ENCODE assay signal across 1 cellular context in the genomic region with DNA sequence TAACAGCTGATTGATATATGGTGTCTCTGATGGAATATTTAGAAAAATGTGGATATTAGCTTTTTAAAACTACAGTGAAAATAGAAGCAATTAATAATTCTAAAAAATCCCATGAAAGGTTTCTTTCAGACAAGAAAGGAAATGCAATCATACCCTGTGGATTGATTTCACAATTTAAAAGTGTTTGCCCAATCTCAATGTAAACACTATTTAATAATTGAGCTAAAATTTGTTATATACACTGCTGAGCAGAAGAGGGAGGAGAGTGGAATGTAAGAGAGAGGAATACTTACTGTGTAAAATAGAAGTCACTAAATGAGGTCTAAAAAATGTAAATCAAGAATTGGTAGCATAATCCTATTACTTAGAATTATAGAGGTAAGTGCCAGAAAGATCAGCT.
TF ChIP-seq lines count a peak whose summit lies in the region.

No MANE protein-coding gene starts in this region.

TF ChIP-seq in SK-N-SH treated with all-trans-retinoic acid at 6 μM for 48 hours, 23 proteins besides CTCF, POLR2A, EP300 and RAD21 (continued from another document):
- TF ChIP-seq, protein P1, sequence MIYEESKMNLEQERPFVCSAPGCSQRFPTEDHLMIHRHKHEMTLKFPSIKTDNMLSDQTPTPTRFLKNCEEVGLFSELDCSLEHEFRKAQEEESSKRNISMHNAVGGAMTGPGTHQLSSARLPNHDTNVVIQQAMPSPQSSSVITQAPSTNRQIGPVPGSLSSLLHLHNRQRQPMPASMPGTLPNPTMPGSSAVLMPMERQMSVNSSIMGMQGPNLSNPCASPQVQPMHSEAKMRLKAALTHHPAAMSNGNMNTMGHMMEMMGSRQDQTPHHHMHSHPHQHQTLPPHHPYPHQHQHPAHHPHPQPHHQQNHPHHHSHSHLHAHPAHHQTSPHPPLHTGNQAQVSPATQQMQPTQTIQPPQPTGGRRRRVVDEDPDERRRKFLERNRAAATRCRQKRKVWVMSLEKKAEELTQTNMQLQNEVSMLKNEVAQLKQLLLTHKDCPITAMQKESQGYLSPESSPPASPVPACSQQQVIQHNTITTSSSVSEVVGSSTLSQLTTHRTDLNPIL (CRISPR knock-in tag; IDR thresholded peaks at IDR 0.05; ENCODE audit: low read depth): no peak
- TF ChIP-seq ARNTL (CRISPR knock-in tag; IDR thresholded peaks at IDR 0.05; ENCODE audit: borderline replicate concordance, low read depth) (no peak), ZFP30 (CRISPR knock-in tag; IDR thresholded peaks at IDR 0.05) (no peak), ZNF565 (CRISPR knock-in tag; conservative IDR thresholded peaks at IDR 0.05; ENCODE audit: low read depth) (no peak), RARB (CRISPR knock-in tag; IDR thresholded peaks at IDR 0.05) (no peak), BACH2 (CRISPR knock-in tag; IDR thresholded peaks at IDR 0.05; ENCODE audit: borderline replicate concordance) (no peak)
- TF ChIP-seq, protein P2, sequence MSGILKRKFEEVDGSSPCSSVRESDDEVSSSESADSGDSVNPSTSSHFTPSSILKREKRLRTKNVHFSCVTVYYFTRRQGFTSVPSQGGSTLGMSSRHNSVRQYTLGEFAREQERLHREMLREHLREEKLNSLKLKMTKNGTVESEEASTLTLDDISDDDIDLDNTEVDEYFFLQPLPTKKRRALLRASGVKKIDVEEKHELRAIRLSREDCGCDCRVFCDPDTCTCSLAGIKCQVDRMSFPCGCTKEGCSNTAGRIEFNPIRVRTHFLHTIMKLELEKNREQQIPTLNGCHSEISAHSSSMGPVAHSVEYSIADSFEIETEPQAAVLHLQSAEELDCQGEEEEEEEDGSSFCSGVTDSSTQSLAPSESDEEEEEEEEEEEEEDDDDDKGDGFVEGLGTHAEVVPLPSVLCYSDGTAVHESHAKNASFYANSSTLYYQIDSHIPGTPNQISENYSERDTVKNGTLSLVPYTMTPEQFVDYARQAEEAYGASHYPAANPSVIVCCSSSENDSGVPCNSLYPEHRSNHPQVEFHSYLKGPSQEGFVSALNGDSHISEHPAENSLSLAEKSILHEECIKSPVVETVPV (CRISPR knock-in tag; IDR thresholded peaks at IDR 0.05): no peak
- TF ChIP-seq, protein P3, sequence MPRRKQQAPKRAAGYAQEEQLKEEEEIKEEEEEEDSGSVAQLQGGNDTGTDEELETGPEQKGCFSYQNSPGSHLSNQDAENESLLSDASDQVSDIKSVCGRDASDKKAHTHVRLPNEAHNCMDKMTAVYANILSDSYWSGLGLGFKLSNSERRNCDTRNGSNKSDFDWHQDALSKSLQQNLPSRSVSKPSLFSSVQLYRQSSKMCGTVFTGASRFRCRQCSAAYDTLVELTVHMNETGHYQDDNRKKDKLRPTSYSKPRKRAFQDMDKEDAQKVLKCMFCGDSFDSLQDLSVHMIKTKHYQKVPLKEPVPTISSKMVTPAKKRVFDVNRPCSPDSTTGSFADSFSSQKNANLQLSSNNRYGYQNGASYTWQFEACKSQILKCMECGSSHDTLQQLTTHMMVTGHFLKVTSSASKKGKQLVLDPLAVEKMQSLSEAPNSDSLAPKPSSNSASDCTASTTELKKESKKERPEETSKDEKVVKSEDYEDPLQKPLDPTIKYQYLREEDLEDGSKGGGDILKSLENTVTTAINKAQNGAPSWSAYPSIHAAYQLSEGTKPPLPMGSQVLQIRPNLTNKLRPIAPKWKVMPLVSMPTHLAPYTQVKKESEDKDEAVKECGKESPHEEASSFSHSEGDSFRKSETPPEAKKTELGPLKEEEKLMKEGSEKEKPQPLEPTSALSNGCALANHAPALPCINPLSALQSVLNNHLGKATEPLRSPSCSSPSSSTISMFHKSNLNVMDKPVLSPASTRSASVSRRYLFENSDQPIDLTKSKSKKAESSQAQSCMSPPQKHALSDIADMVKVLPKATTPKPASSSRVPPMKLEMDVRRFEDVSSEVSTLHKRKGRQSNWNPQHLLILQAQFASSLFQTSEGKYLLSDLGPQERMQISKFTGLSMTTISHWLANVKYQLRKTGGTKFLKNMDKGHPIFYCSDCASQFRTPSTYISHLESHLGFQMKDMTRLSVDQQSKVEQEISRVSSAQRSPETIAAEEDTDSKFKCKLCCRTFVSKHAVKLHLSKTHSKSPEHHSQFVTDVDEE (CRISPR knock-in tag; IDR thresholded peaks at IDR 0.05): no peak
- TF ChIP-seq, protein P4, sequence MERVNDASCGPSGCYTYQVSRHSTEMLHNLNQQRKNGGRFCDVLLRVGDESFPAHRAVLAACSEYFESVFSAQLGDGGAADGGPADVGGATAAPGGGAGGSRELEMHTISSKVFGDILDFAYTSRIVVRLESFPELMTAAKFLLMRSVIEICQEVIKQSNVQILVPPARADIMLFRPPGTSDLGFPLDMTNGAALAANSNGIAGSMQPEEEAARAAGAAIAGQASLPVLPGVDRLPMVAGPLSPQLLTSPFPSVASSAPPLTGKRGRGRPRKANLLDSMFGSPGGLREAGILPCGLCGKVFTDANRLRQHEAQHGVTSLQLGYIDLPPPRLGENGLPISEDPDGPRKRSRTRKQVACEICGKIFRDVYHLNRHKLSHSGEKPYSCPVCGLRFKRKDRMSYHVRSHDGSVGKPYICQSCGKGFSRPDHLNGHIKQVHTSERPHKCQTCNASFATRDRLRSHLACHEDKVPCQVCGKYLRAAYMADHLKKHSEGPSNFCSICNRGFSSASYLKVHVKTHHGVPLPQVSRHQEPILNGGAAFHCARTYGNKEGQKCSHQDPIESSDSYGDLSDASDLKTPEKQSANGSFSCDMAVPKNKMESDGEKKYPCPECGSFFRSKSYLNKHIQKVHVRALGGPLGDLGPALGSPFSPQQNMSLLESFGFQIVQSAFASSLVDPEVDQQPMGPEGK (CRISPR knock-in tag; IDR thresholded peaks at IDR 0.05; ENCODE audit: borderline replicate concordance): no peak
